ENCODE assay signal across 8 cellular contexts in genomic region chr3:15629860-15630597, GRCh38. TPM values are rescaled to one million over a fixed set of nuclear protein-coding genes. Genes with fewer than 3 reads are reported as not detected.
DNase-seq lines count a peak whose midpoint lies in the region; ATAC-seq, FAIRE-seq and TF ChIP-seq lines count a peak whose summit lies in the region.

No MANE protein-coding gene starts in this region.

- TF ChIP-seq CTCF in H1 (IDR thresholded peaks at IDR 0.05; ENCODE audit: control extremely low read depth in 1 of 3, insufficient read depth in 1 of 3, low read depth in 1 of 3, low read length in 3 of 3): peak; percentile 16 to 84 (median 66)

- no peak overlapping the region for H3K4ac ChIP-seq in H1 (replicated peaks; ENCODE audit: insufficient read length, low read depth, low read length)

- H3K23ac ChIP-seq in H1 (ENCODE audit: insufficient read length): no peak overlapping the region

- peak; percentile 82 for FAIRE-seq in H1 (lab: Jason Lieb, UNC)

- no peak overlapping the region for H3K27ac ChIP-seq in H1 (ENCODE audit: low read depth, low read length)
- peak overlapping the region; percentile 93 for H3K27ac ChIP-seq in mesodermal cell (ENCODE audit: low read depth, low read length, severe bottlenecking)

- no peaks in the 10 kb centered on the region for H3K23me2 ChIP-seq in H1 (ENCODE audit: low read depth, low read length)

- no peaks in the 10 kb centered on the region for H3K79me1 ChIP-seq in H1 (ENCODE audit: low read depth, low read length)

- H3K79me2 ChIP-seq in H1 (ENCODE audit: control insufficient read depth in 1 of 2, insufficient read depth in 2 of 2, low read length in 2 of 2): no peaks in the 10 kb centered on the region

- H3K14ac ChIP-seq in H1 (ENCODE audit: insufficient read length): no peak overlapping the region

- TF ChIP-seq EP300 in H1 (IDR thresholded peaks at IDR 0.05; ENCODE audit: borderline replicate concordance in 1 of 2, low read depth in 2 of 2, low read length in 2 of 2): no peak

- H3K27me3 ChIP-seq in H1 (replicated peaks in 1 of 4; ENCODE audit: control insufficient read depth in 3 of 4, extremely low read depth in 1 of 4, insufficient read depth in 3 of 4, low read length in 3 of 4): no peaks in the 10 kb centered on the region

- TF ChIP-seq POLR2A in H1 (IDR thresholded peaks at IDR 0.05; ENCODE audit: control extremely low read depth in 1 of 2, low read depth in 2 of 2, low read length in 2 of 2): no peak

- no peak overlapping the region for H2AK5ac ChIP-seq in H1 (ENCODE audit: low read depth, low read length)

- H4K20me1 ChIP-seq in H1 (replicated peaks in 1 of 2; ENCODE audit: control insufficient read depth in 1 of 2, insufficient read depth in 2 of 2, low read length in 2 of 2): no peaks in the 10 kb centered on the region

- H4K5ac ChIP-seq in H1 (ENCODE audit: insufficient read length, low read depth, low read length): no peak overlapping the region

- TF ChIP-seq RAD21 in H1 (IDR thresholded peaks at IDR 0.05 in 1 of 2, conservative IDR thresholded peaks at IDR 0.05 in 1 of 2; ENCODE audit: low read depth in 2 of 2, low read length in 2 of 2): peak; percentile 85 to 88

- H2BK5ac ChIP-seq in H1 (ENCODE audit: low read depth, low read length): no peak overlapping the region

- 0 out of 4 replicates have a peak overlapping the region, but pooled peaks of 1 of the 2 experiments have one; percentile 30 for H3K4me2 ChIP-seq in H1 (ENCODE audit: insufficient read depth in 1 of 2, low read depth in 2 of 2, low read length in 2 of 2)

- 51% methylated on average over 10 of the region's 10 CpGs; no CpG with 5 or more reads in 1 of the 2 experiments for WGBS in H1 (ENCODE audit: extremely low coverage in 1 of 2, insufficient coverage in 1 of 2, insufficient read length in 1 of 2, insufficient replicate concordance in 2 of 2, low coverage in 1 of 2, low lambda C conversion rate in 2 of 2, missing lambda C conversion rate in 1 of 2), 2 experiments
- WGBS in mesodermal cell (ENCODE audit: insufficient coverage in 2 of 2), 2 experiments: 49 to 77% methylated on average over 5 to 6 of the region's 10 CpGs

- H2BK15ac ChIP-seq in H1 (ENCODE audit: low read length): no peak overlapping the region

- no peak overlapping the region for H3K18ac ChIP-seq in H1 (ENCODE audit: extremely low read depth, low read length)

- no peak overlapping the region for H4K91ac ChIP-seq in H1 (replicated peaks; ENCODE audit: insufficient read length, low read length)

- POLR2A ChIA-PET in H1 (lab: Charles Lee; ENCODE audit: partially characterized antibody): interaction anchor here (3.2 kb wide), 1 partner anchor 29 kb away, joined by 8 read pairs; the partner anchor contains the start of genes BTD and HACL1

- CTCF ChIA-PET in H1 (lab: Charles Lee; ENCODE audit: partially characterized antibody): interaction anchor here (0.6 to 2.5 kb wide), 11 partner anchors 12 to 252 kb away, joined by 3 to 16 read pairs (median 4); no protein-coding TSS in a partner anchor

- H3K36me3 ChIP-seq in H1 (ENCODE audit: control insufficient read depth in 2 of 4, insufficient read depth in 4 of 4, low read length in 3 of 4) (no peaks in the 10 kb centered on the region), mesodermal cell (ENCODE audit: control insufficient read depth, insufficient read depth, low read length) (no peaks in the 10 kb centered on the region)

- H3K56ac ChIP-seq in H1 (replicated peaks; ENCODE audit: insufficient read length, low read depth, low read length): no peak overlapping the region

- ATAC-seq in GM18861 (IDR thresholded peaks at IDR 0.05; ENCODE audit: unreplicated experiment): peak; percentile 98
- ATAC-seq in HG03064 (IDR thresholded peaks at IDR 0.05; ENCODE audit: low read depth, unreplicated experiment): peak; percentile 96
- ATAC-seq in stimulated activated naive CD8-positive, alpha-beta T cell treated with anti-CD3 and anti-CD28 coated beads, Interleukin-15, Interleukin-2, amounts not matched to agents 100 U/mL and 50 U/mL, for 24 hours: peak; percentile 92

- no peak overlapping the region for H2AFZ ChIP-seq in H1 (ENCODE audit: low read length)

- H4K8ac ChIP-seq in H1 (ENCODE audit: extremely low read depth, insufficient read depth, low read length): no peak overlapping the region

- H2BK120ac ChIP-seq in H1 (replicated peaks; ENCODE audit: low read depth, low read length): no peak overlapping the region

- H3K9ac ChIP-seq in H1 (replicated peaks in 1 of 4; ENCODE audit: extremely low read depth in 1 of 4, low read depth in 3 of 4, low read length in 3 of 4): no peak overlapping the region

- peaks cover 13 to 36% (median 26%) of the 10 kb centered on the region in 4 experiments for H3K4me1 ChIP-seq in H1 (replicated peaks in 1 of 4; ENCODE audit: control insufficient read depth in 3 of 4, insufficient read depth in 4 of 4, low read length in 3 of 4)
- peaks cover 32% of the 10 kb centered on the region for H3K4me1 ChIP-seq in mesodermal cell (ENCODE audit: control insufficient read depth, insufficient read depth, low read length, poor library complexity, severe bottlenecking)

- H3K4me3 ChIP-seq in H1 (ENCODE audit: extremely low read depth in 1 of 4, insufficient read depth in 2 of 4, low read depth in 3 of 4, low read length in 4 of 4) (no peak overlapping the region), mesodermal cell (ENCODE audit: extremely low read depth, insufficient read depth, low read length, poor library complexity, severe bottlenecking) (no peak overlapping the region)

- no peak overlapping the region for H2BK12ac ChIP-seq in H1 (ENCODE audit: low read depth, low read length)

- no peaks in the 10 kb centered on the region for H3K9me3 ChIP-seq in H1 (ENCODE audit: insufficient read depth in 2 of 2, low read depth in 1 of 2, low read length in 1 of 2)
- no peaks in the 10 kb centered on the region for H3K9me3 ChIP-seq in mesodermal cell (ENCODE audit: control insufficient read depth, low read length)

- H2BK20ac ChIP-seq in H1 (ENCODE audit: low read length): no peak overlapping the region

- DNase-seq in AG20443 (ENCODE audit: low spot score) (peak; percentile 82), NCI-H345 treated with DMSO at 0.1 percent for 48 hours (lab: John Stamatoyannopoulos, UW; ENCODE audit: unreplicated experiment) (peak; percentile 0), H1 (ENCODE audit: low read depth in 1 of 2, low spot score in 2 of 2) (no peak)
- DNase-seq in activated CD4-positive, alpha-beta T cell treated with anti-CD3 and anti-CD28 coated beads for 48 hours: peak; percentile 72
- peak; percentile 57 for DNase-seq in stimulated activated naive CD8-positive, alpha-beta T cell treated with anti-CD3 and anti-CD28 coated beads, Interleukin-15, Interleukin-2, amounts not matched to agents 100 U/mL and 50 U/mL, for 24 hours

TF ChIP-seq in H1, 55 proteins besides CTCF, POLR2A, EP300 and RAD21:
- TF ChIP-seq, protein P1, sequence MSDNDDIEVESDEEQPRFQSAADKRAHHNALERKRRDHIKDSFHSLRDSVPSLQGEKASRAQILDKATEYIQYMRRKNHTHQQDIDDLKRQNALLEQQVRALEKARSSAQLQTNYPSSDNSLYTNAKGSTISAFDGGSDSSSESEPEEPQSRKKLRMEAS (IDR thresholded peaks at IDR 0.05): peak; percentile 59; the same call in 1 of the 2 replicates
- TF ChIP-seq KDM4A (IDR thresholded peaks at IDR 0.05; ENCODE audit: low read depth, low read length, severe bottlenecking) (no peak), CEBPB (IDR thresholded peaks at IDR 0.05; ENCODE audit: low read depth, low read length) (peak; percentile 57; the same call in 1 of the 2 replicates), CTBP2 (IDR thresholded peaks at IDR 0.05; ENCODE audit: borderline replicate concordance, insufficient read depth, insufficient read length, low read length) (no peak)
- TF ChIP-seq, protein P2, sequence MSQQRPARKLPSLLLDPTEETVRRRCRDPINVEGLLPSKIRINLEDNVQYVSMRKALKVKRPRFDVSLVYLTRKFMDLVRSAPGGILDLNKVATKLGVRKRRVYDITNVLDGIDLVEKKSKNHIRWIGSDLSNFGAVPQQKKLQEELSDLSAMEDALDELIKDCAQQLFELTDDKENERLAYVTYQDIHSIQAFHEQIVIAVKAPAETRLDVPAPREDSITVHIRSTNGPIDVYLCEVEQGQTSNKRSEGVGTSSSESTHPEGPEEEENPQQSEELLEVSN (IDR thresholded peaks at IDR 0.05): peak; percentile 41; the same call in 1 of the 2 replicates

RNA-seq across cellular contexts. Expression of gene BTD, which starts 28.5 kb away (rescaled TPM):
- 21.8 and 22.0 TPM in 2 replicates for total RNA-seq in H1 (2021; fragmentation: NEBNext Ultra II Directional; extraction: Animal tissue kit (Norgen Biotek cat#: 25700))
- polyA plus RNA-seq in H1 (2011; rRNA removed): 30.1 and 36.7 TPM in 2 replicates
- polyA plus RNA-seq in H1 (2011; cell fraction: cytosol; rRNA removed): 32.2 TPM
- polyA plus RNA-seq in H1 (2011; cell fraction: nucleus; rRNA removed): 35.5 TPM
- 24.2 to 27.6 TPM (median 26.3 TPM) in 4 replicates for polyA plus RNA-seq in H1 (2012, experiment 1 of 2)
- polyA plus RNA-seq in H1 (2012, experiment 2 of 2): 14.0 TPM
- 30.7 TPM for polyA plus RNA-seq in H1 (2013, experiment 1 of 2)
- 31.0 TPM for polyA plus RNA-seq in H1 (2013, experiment 2 of 2)
- polyA minus RNA-seq in H1 (2011; rRNA and poly(A)+ RNA removed): 49.2 and 64.0 TPM in 2 replicates
- polyA minus RNA-seq in H1 (2011; cell fraction: cytosol; rRNA and poly(A)+ RNA removed): 13.9 TPM
- 45.7 TPM for polyA minus RNA-seq in H1 (2011; cell fraction: nucleus; rRNA and poly(A)+ RNA removed)
- 25.0 TPM for polyA plus RNA-seq in mesodermal cell (2013, experiment 1 of 2)
- polyA plus RNA-seq in mesodermal cell (2013, experiment 2 of 2): 20.0 TPM

RNA-seq across cellular contexts. Expression of gene HACL1, which starts 28.7 kb away (rescaled TPM):
- total RNA-seq in H1 (2021; fragmentation: NEBNext Ultra II Directional; extraction: Animal tissue kit (Norgen Biotek cat#: 25700)): 45.7 and 46.0 TPM in 2 replicates
- polyA plus RNA-seq in H1 (2011; rRNA removed): 24.2 and 38.2 TPM in 2 replicates
- 46.0 TPM for polyA plus RNA-seq in H1 (2011; cell fraction: cytosol; rRNA removed)
- polyA plus RNA-seq in H1 (2011; cell fraction: nucleus; rRNA removed): 43.4 TPM
- 44.7 to 54.3 TPM (median 49.9 TPM) in 4 replicates for polyA plus RNA-seq in H1 (2012, experiment 1 of 2)
- 4.8 TPM for polyA plus RNA-seq in H1 (2012, experiment 2 of 2)
- 27.5 TPM for polyA plus RNA-seq in H1 (2013, experiment 1 of 2)
- 27.2 TPM for polyA plus RNA-seq in H1 (2013, experiment 2 of 2)
- 90.6 and 99.2 TPM in 2 replicates for polyA minus RNA-seq in H1 (2011; rRNA and poly(A)+ RNA removed)
- polyA minus RNA-seq in H1 (2011; cell fraction: cytosol; rRNA and poly(A)+ RNA removed): 40.8 TPM
- 83.5 TPM for polyA minus RNA-seq in H1 (2011; cell fraction: nucleus; rRNA and poly(A)+ RNA removed)
- polyA plus RNA-seq in mesodermal cell (2013, experiment 1 of 2): 26.2 TPM
- polyA plus RNA-seq in mesodermal cell (2013, experiment 2 of 2): 26.2 TPM

Comparison
In these comparisons a context has a peak if more than half of its experiments do, and no peak if none do; other contexts are left out.
1. DNase-seq: peak in AG20443 (single experiment), NCI-H345 treated with DMSO at 0.1 percent for 48 hours (single experiment), activated CD4-positive, alpha-beta T cell treated with anti-CD3 and anti-CD28 coated beads for 48 hours (single experiment) and stimulated activated naive CD8-positive, alpha-beta T cell treated with anti-CD3 and anti-CD28 coated beads, Interleukin-15, Interleukin-2, amounts not matched to agents 100 U/mL and 50 U/mL, for 24 hours (single experiment); none in H1 (0 of 2).
2. Peak in every context shown above with its lines, with median percentiles within 50 percentile points of each other: ATAC-seq.